14 cellular contexts compared by ENCODE assay signal in genomic region chr10:133158437-133158755, GRCh38. TPM values are rescaled to one million over a fixed set of nuclear protein-coding genes. Genes with fewer than 3 reads are reported as not detected.
DNase-seq lines count a peak whose midpoint lies in the region; ATAC-seq and TF ChIP-seq lines count a peak whose summit lies in the region.
"Had no signal": no experiment of that assay in that cellular context is flagged by ENCODE, and none has a peak within 500 bp of the region (broad histone marks: within the 10 kb centered on the region; RNA-seq: fewer than 3 reads in every experiment).

No MANE protein-coding gene starts in this region.

- no peak overlapping the region for H3K27ac Mint-ChIP-seq in Calu3 (ENCODE audit: unreplicated experiment)
- H3K27ac Mint-ChIP-seq: CD8-positive, alpha-beta memory T cell had no signal

- no peaks in the 10 kb centered on the region for H3K36me3 ChIP-seq in heart left ventricle
- no peaks in the 10 kb centered on the region for H3K36me3 ChIP-seq in osteoblast (ENCODE audit: insufficient read depth, low read length)
- H3K36me3 ChIP-seq: BLaER1 had no signal

- ATAC-seq in heart left ventricle (no peak), HG03521 (IDR thresholded peaks at IDR 0.05; ENCODE audit: unreplicated experiment) (no peak)

- no peaks in the 10 kb centered on the region for H3K4me1 Mint-ChIP-seq in Calu3 (ENCODE audit: low read depth, unreplicated experiment)
- H3K4me1 Mint-ChIP-seq: CD8-positive, alpha-beta memory T cell had no signal

- H3K79me2 ChIP-seq in osteoblast (ENCODE audit: insufficient read depth, low read length), result no peaks in the 10 kb centered on the region

- H3K27ac ChIP-seq in heart left ventricle, result no peak overlapping the region
- no peak overlapping the region for H3K27ac ChIP-seq in osteoblast (ENCODE audit: low read depth, low read length)
- H3K27ac ChIP-seq: BLaER1, HL-60 had no signal

- H3K4me2 ChIP-seq in osteoblast (ENCODE audit: insufficient read depth, low read length), result no peak overlapping the region

- no TSS peak for BruUV-seq in Calu3 (replicated peaks; lab: Mats Ljungman, UMichigan)

- H3K9me3 ChIP-seq in heart left ventricle (no peaks in the 10 kb centered on the region), osteoblast (ENCODE audit: low read depth, low read length) (no peaks in the 10 kb centered on the region)
- H3K9me3 ChIP-seq: BLaER1 had no signal

- DNase-seq in cardiac septum (ENCODE audit: low spot score) (peak; percentile 70), heart left ventricle (no peak), islet precursor cell (peak; percentile 45), osteoblast (ENCODE audit: insufficient read length, low spot score, missing footprints) (peak; percentile 79), COLO829 (ENCODE audit: low spot score) (no peak), Calu3 (no peak)
- DNase-seq: 8988T, AML-193, DMS 273 treated with DMSO at 0.1 percent for 48 hours had no signal

- 64 to 69% (median 67%) methylated on average over 12 of the region's 12 CpGs for WGBS in heart left ventricle, 4 donors

- H2AFZ ChIP-seq in osteoblast (ENCODE audit: low read length), result no peak overlapping the region

- TF ChIP-seq CTCF in heart left ventricle (IDR thresholded peaks at IDR 0.05) (no peak), osteoblast (IDR thresholded peaks at IDR 0.05; ENCODE audit: extremely low read depth, low read depth, low read length) (no peak), Calu3 (IDR thresholded peaks at IDR 0.05; ENCODE audit: unreplicated experiment) (no peak)

- no peaks in the 10 kb centered on the region for H4K20me1 ChIP-seq in osteoblast (ENCODE audit: insufficient read depth, low read length)

- peaks cover 0 to 21% (median 11%) of the 10 kb centered on the region in 12 donors for H3K4me1 ChIP-seq in heart left ventricle
- no peaks in the 10 kb centered on the region for H3K4me1 ChIP-seq in osteoblast (ENCODE audit: insufficient read depth, low read length)

- intact Hi-C loops in cardiac septum (cut with DNase I) (no loop called here), heart left ventricle (cut with DNase I) (no loop called here), Calu3 (cut with micrococcal nuclease; ENCODE audit: unreplicated experiment) (no loop called here)

- peaks cover 23% of the 10 kb centered on the region for H3K27me3 Mint-ChIP-seq in Calu3 (ENCODE audit: unreplicated experiment)

- H3K27me3 ChIP-seq in heart left ventricle (peaks cover 14 to 43% (median 30%) of the 10 kb centered on the region in 9 donors), osteoblast (ENCODE audit: insufficient read depth, low read length) (peaks cover 13% of the 10 kb centered on the region)

- no peak for TF ChIP-seq POLR2A in heart left ventricle (IDR thresholded peaks at IDR 0.05)

- no peaks in the 10 kb centered on the region for H3K36me3 Mint-ChIP-seq in Calu3 (ENCODE audit: insufficient read depth, unreplicated experiment)
- H3K36me3 Mint-ChIP-seq: CD8-positive, alpha-beta memory T cell had no signal

- CTCF ChIA-PET in Calu3 (lab: Charles Lee), result no interaction called here

- H3K4me3 Mint-ChIP-seq in Calu3 (ENCODE audit: low read depth, unreplicated experiment), result no peak overlapping the region

- H3K4me3 ChIP-seq in heart left ventricle, result no peak overlapping the region
- no peak overlapping the region for H3K4me3 ChIP-seq in osteoblast (ENCODE audit: insufficient read depth, low read length)
- H3K4me3 ChIP-seq: BLaER1 had no signal

- no peaks in the 10 kb centered on the region for H3K9me3 Mint-ChIP-seq in Calu3 (ENCODE audit: low read depth, unreplicated experiment)
- H3K9me3 Mint-ChIP-seq: CD8-positive, alpha-beta memory T cell had no signal

RNA-seq across cellular contexts. Expression of gene KNDC1, which starts 1.6 kb away (rescaled TPM):
- total RNA-seq in cardiac septum, result 0.05 TPM
- 1 to 10 TPM in 1 of 9 donors, under 1 TPM in 6, not detected in 2; 0.05 to 2.9 (median 0.13) TPM for total RNA-seq in heart left ventricle
- under 1 TPM in 1 of 2 donors, not detected in 1; 0.04 TPM for polyA plus RNA-seq in heart left ventricle
- total RNA-seq in osteoblast, result under 0.01 TPM in 1 of 2 replicates, not detected in the other
- 1.2 and 1.7 TPM in 2 replicates for total RNA-seq in Calu3 (2022)
- total RNA-seq: CD8-positive, alpha-beta memory T cell; Daoy had no signal

Comparison
In these comparisons a context has a peak if more than half of its experiments do, and no peak if none do; other contexts are left out.
1. DNase-seq: peak in cardiac septum (single experiment), islet precursor cell (single experiment) and osteoblast (single experiment); none in heart left ventricle (0 of 5), COLO829 (single experiment) and Calu3 (single experiment).